In genomic region chr14:74922752-74923401, GRCh38 we compare ENCODE assay signal across 8 cellular contexts. TPM values are rescaled to one million over a fixed set of nuclear protein-coding genes. Genes with fewer than 3 reads are reported as not detected.
DNase-seq lines count a peak whose midpoint lies in the region; ATAC-seq and TF ChIP-seq lines count a peak whose summit lies in the region.

RPS6KL1 (minus strand) TSS chr14:74923260; CDS start chr14:74921541, 1,719 bp downstream.

- TF ChIP-seq CTCF in A673 (conservative IDR thresholded peaks at IDR 0.05; ENCODE audit: low read depth, low read length) (no peak), left lung (IDR thresholded peaks at IDR 0.05) (no peak)

- POLR2A ChIA-PET in A673 (lab: Charles Lee; ENCODE audit: low non-redundant PET), result no interaction called here

- intact Hi-C loops in A673 (cut with micrococcal nuclease; ENCODE audit: unreplicated experiment), result no loop called here
- intact Hi-C loops in left lung (cut with DNase I), result no loop called here

- peak; percentile 82 for DNase-seq in A673 (ENCODE audit: low spot score)
- peak; percentile 83 for DNase-seq in NCI-H510A (lab: John Stamatoyannopoulos, UW)
- peak; percentile 51 to 67 for DNase-seq in activated CD4-positive, alpha-beta T cell treated with anti-CD3 and anti-CD28 coated beads, Interleukin-2, amount 50 U/mL, for 24 hours (ENCODE audit: low read depth in 1 of 2, low spot score in 1 of 2)
- DNase-seq in dermis microvascular lymphatic vessel endothelial cell (ENCODE audit: low read depth in 2 of 2), result peak; percentile 66 to 89
- peak; percentile 75 to 91 for DNase-seq in left lung
- DNase-seq in stimulated activated CD4-positive, alpha-beta T cell treated with anti-CD3 and anti-CD28 coated beads, Interleukin-2, amount 100 ng/mL, for 4 hours (ENCODE audit: low read depth), result peak; percentile 44

- no peaks in the 10 kb centered on the region for H3K27me3 ChIP-seq in A673 (replicated peaks; ENCODE audit: insufficient read depth, low read depth, low read length, poor library complexity)
- H3K27me3 ChIP-seq in left lung, result peaks cover 0 to 17% of the 10 kb centered on the region in 2 donors

- no TSS peak for BruUV-seq in A673 (replicated peaks; lab: Mats Ljungman, UMichigan)

- H3K27ac ChIP-seq in A673 (ENCODE audit: low read depth, low read length, poor library complexity, severe bottlenecking) (no peak within 1 kb of the TSS), left lung (no peak within 1 kb of the TSS)

- no peaks in the 10 kb centered on the region for H3K4me1 ChIP-seq in A673 (ENCODE audit: insufficient read depth, low read length, poor library complexity, severe bottlenecking)
- H3K4me1 ChIP-seq in left lung, result peaks cover under 1 to 13% of the 10 kb centered on the region in 2 donors

- ATAC-seq in GM18909 (IDR thresholded peaks at IDR 0.05; ENCODE audit: poor library complexity, unreplicated experiment) (peak; percentile 94), HG03342 (IDR thresholded peaks at IDR 0.05; ENCODE audit: unreplicated experiment) (peak; percentile 94), left lung (peak; percentile 97)

- CTCF ChIA-PET in A673 (lab: Charles Lee), result interaction anchor here (1.0 to 1.6 kb wide), 5 partner anchors 17 to 373 kb away, joined by 3 to 5 read pairs (median 5); no protein-coding TSS in a partner anchor

- H3K36me3 ChIP-seq in A673 (ENCODE audit: insufficient read depth, low read length, poor library complexity, severe bottlenecking) (no peaks in the 10 kb centered on the region), left lung (no peaks in the 10 kb centered on the region)

- H3K4me3 ChIP-seq in A673 (ENCODE audit: low read depth, low read length, poor library complexity, severe bottlenecking) (peak within 1 kb of the TSS; percentile 43), left lung (peak within 1 kb of the TSS; percentile 34 to 53)

- H3K9me3 ChIP-seq in A673 (ENCODE audit: low read depth, low read length, poor library complexity, severe bottlenecking), result no peaks in the 10 kb centered on the region
- H3K9me3 ChIP-seq in left lung, result no peaks in the 10 kb centered on the region

RNA-seq across cellular contexts. Expression of gene RPS6KL1, which starts in this region (rescaled TPM):
- total RNA-seq in A673 (2021) (0.80 and 1.0 TPM in 2 replicates), dermis microvascular lymphatic vessel endothelial cell (5.6 and 6.6 TPM in 2 replicates), left lung (1 to 10 TPM; 5.6 to 6.7 TPM)
